ENCODE assay signal across 18 cellular contexts in genomic region chr10:124533266-124533665, GRCh38.
DNase-seq lines count a peak whose midpoint lies in the region; ATAC-seq, FAIRE-seq and TF ChIP-seq lines count a peak whose summit lies in the region.
"Had no signal": no experiment of that assay in that cellular context is flagged by ENCODE, and none has a peak within 500 bp of the region (broad histone marks: within the 10 kb centered on the region; RNA-seq: fewer than 3 reads in every experiment).

No MANE protein-coding gene starts in this region.

- H3K36me3 Mint-ChIP-seq in stimulated activated memory B cell treated with anti-CD40 and anti-IgM and Interleukin-4, amounts not matched to agents 10 μg/mL and 1 μg/mL and 100 μg/mL, for 72 hours: no peaks in the 10 kb centered on the region
- no peaks in the 10 kb centered on the region for H3K36me3 Mint-ChIP-seq in activated CD4-positive, alpha-beta T cell treated with anti-CD3 and anti-CD28 coated beads, Interleukin-2, amount 10 ng/mL, durations not matched to agents 24 days and 14 days (ENCODE audit: low read depth)
- H3K36me3 Mint-ChIP-seq: CD8-positive, alpha-beta T cell; IgD-negative memory B cell had no signal

- DNase-seq in Right ventricle myocardium inferior (ENCODE audit: missing footprints) (peak; percentile 52), right cardiac atrium (no peak), H1 (ENCODE audit: low read depth in 1 of 2, low spot score in 2 of 2) (no peak), PC-3 (no peak)
- no peak for DNase-seq in activated CD4-positive, alpha-beta T cell treated with anti-CD3 and anti-CD28 coated beads, Interleukin-2, amount 10 ng/mL, durations not matched to agents 24 days and 14 days
- no peak for DNase-seq in stimulated activated CD4-positive, alpha-beta T cell treated with anti-CD3 and anti-CD28 coated beads, Interleukin-12 subunit alpha, Interleukin-12 subunit beta, amount 100 ng/mL, for 4 hours
- DNase-seq: AML-193; Calu3; CD8-positive, alpha-beta T cell; DMS79 treated with DMSO at 0.1 percent for 48 hours; GF-D8 had no signal

- H3K14ac ChIP-seq in H1 (ENCODE audit: insufficient read length): no peak overlapping the region

- no peak overlapping the region for H4K5ac ChIP-seq in H1 (ENCODE audit: insufficient read length, low read depth, low read length)

- no peaks in the 10 kb centered on the region for H3K79me1 ChIP-seq in H1 (ENCODE audit: low read depth, low read length)

- WGBS in right cardiac atrium: 90% methylated on average over 13 of the region's 13 CpGs
- WGBS in H1 (ENCODE audit: extremely low coverage in 1 of 2, insufficient coverage in 1 of 2, insufficient read length in 1 of 2, insufficient replicate concordance in 2 of 2, low coverage in 1 of 2, low lambda C conversion rate in 2 of 2, missing lambda C conversion rate in 1 of 2), 2 experiments: 88% methylated on average over 13 of the region's 13 CpGs; no CpG with 5 or more reads in 1 of the 2 experiments

- H3K36me3 ChIP-seq in H1 (ENCODE audit: control insufficient read depth in 2 of 4, insufficient read depth in 4 of 4, low read length in 3 of 4) (no peaks in the 10 kb centered on the region), PC-3 (ENCODE audit: low read depth, low read length) (no peaks in the 10 kb centered on the region)
- H3K36me3 ChIP-seq: BLaER1 treated with 17β-estradiol and CSF1 and Interleukin-3, amounts not matched to agents 10 nM and 100 nM; HAP-1 had no signal

- H3K9ac ChIP-seq in H1 (replicated peaks in 1 of 4; ENCODE audit: extremely low read depth in 1 of 4, low read depth in 3 of 4, low read length in 3 of 4): no peak overlapping the region
- no peak overlapping the region for H3K9ac ChIP-seq in PC-3 (ENCODE audit: low read length)

- H3K4me3 Mint-ChIP-seq in stimulated activated memory B cell treated with anti-CD40 and anti-IgM and Interleukin-4, amounts not matched to agents 10 μg/mL and 1 μg/mL and 100 μg/mL, for 72 hours: no peak overlapping the region
- no peak overlapping the region for H3K4me3 Mint-ChIP-seq in activated CD4-positive, alpha-beta T cell treated with anti-CD3 and anti-CD28 coated beads, Interleukin-2, amount 10 ng/mL, durations not matched to agents 24 days and 14 days
- H3K4me3 Mint-ChIP-seq: CD8-positive, alpha-beta T cell had no signal

- H3K56ac ChIP-seq in H1 (replicated peaks; ENCODE audit: insufficient read length, low read depth, low read length): no peak overlapping the region

- no peak overlapping the region for H2BK120ac ChIP-seq in H1 (replicated peaks; ENCODE audit: low read depth, low read length)

- H2BK15ac ChIP-seq in H1 (ENCODE audit: low read length): 0 out of 2 replicates have a peak overlapping the region, but pooled peaks have one; percentile 12

- H3K27me3 ChIP-seq in right cardiac atrium (ENCODE audit: control insufficient read depth, insufficient read depth) (no peaks in the 10 kb centered on the region), H1 (replicated peaks in 1 of 4; ENCODE audit: control insufficient read depth in 3 of 4, extremely low read depth in 1 of 4, insufficient read depth in 3 of 4, low read length in 3 of 4) (no peaks in the 10 kb centered on the region), PC-3 (ENCODE audit: low read length) (no peaks in the 10 kb centered on the region)

- no peak overlapping the region for H3K27ac ChIP-seq in right cardiac atrium (ENCODE audit: low read length)
- no peak overlapping the region for H3K27ac ChIP-seq in H1 (ENCODE audit: low read depth, low read length)
- no peak overlapping the region for H3K27ac ChIP-seq in PC-3 (ENCODE audit: low read length)
- H3K27ac ChIP-seq: 22Rv1, A549 had no signal

- H3K18ac ChIP-seq in H1 (ENCODE audit: extremely low read depth, low read length): no peak overlapping the region

- H4K8ac ChIP-seq in H1 (ENCODE audit: extremely low read depth, insufficient read depth, low read length): no peak overlapping the region

- POLR2A ChIA-PET in H1 (lab: Charles Lee; ENCODE audit: partially characterized antibody): interaction anchor here (1.6 kb wide), 1 partner anchor 12 kb away, joined by 5 read pairs; no protein-coding TSS in a partner anchor
- POLR2A ChIA-PET in PC-3 (lab: Charles Lee; ENCODE audit: unreplicated experiment): no interaction called here

- H3K4me3 ChIP-seq in right cardiac atrium (ENCODE audit: low read length) (no peak overlapping the region), H1 (ENCODE audit: extremely low read depth in 1 of 4, insufficient read depth in 2 of 4, low read depth in 3 of 4, low read length in 4 of 4) (no peak overlapping the region), PC-3 (ENCODE audit: low read length) (no peak overlapping the region)
- H3K4me3 ChIP-seq: A549; BLaER1 treated with 17β-estradiol and CSF1 and Interleukin-3, amounts not matched to agents 10 nM and 100 nM; HAP-1 had no signal

- no peaks in the 10 kb centered on the region for H3K23me2 ChIP-seq in H1 (ENCODE audit: low read depth, low read length)

- no peak overlapping the region for H2BK12ac ChIP-seq in H1 (ENCODE audit: low read depth, low read length)

- H3K9me2 ChIP-seq in PC-3 (replicated peaks; ENCODE audit: low read length): no peaks in the 10 kb centered on the region

- H2AFZ ChIP-seq in H1 (ENCODE audit: low read length) (no peak overlapping the region), PC-3 (ENCODE audit: low read length) (no peak overlapping the region)

- H2AK5ac ChIP-seq in H1 (ENCODE audit: low read depth, low read length): no peak overlapping the region; the same call in 1 of the 2 replicates

- no peak overlapping the region for H3K4ac ChIP-seq in H1 (replicated peaks; ENCODE audit: insufficient read length, low read depth, low read length)

- no peaks in the 10 kb centered on the region for H3K9me3 Mint-ChIP-seq in stimulated activated memory B cell treated with anti-CD40 and anti-IgM and Interleukin-4, amounts not matched to agents 10 μg/mL and 1 μg/mL and 100 μg/mL, for 72 hours
- H3K9me3 Mint-ChIP-seq in activated CD4-positive, alpha-beta T cell treated with anti-CD3 and anti-CD28 coated beads, Interleukin-2, amount 10 ng/mL, durations not matched to agents 24 days and 14 days: no peaks in the 10 kb centered on the region
- H3K9me3 Mint-ChIP-seq: CD8-positive, alpha-beta T cell; IgD-negative memory B cell had no signal

- CTCF ChIA-PET in H1 (lab: Charles Lee; ENCODE audit: partially characterized antibody) (interaction anchor here (0.7 to 38.0 kb wide), 14 partner anchors 8 to 267 kb away, joined by 3 to 681 read pairs (median 4); partner anchors contain the start of genes LHPP and OAT), PC-3 (lab: Charles Lee) (no interaction called here)

- H3K4me1 ChIP-seq in right cardiac atrium (ENCODE audit: control insufficient read depth, insufficient read depth, low read length) (no peaks in the 10 kb centered on the region), H1 (replicated peaks in 1 of 4; ENCODE audit: control insufficient read depth in 3 of 4, insufficient read depth in 4 of 4, low read length in 3 of 4) (peaks cover 0 to 20% (median 9%) of the 10 kb centered on the region in 4 experiments; a peak in 5 of 7 replicates), PC-3 (ENCODE audit: insufficient read depth, low read length) (no peaks in the 10 kb centered on the region)
- H3K4me1 ChIP-seq: HAP-1 had no signal

- H2BK20ac ChIP-seq in H1 (ENCODE audit: low read length): no peak overlapping the region

- H3K4me2 ChIP-seq in H1 (ENCODE audit: insufficient read depth in 1 of 2, low read depth in 2 of 2, low read length in 2 of 2) (no peak overlapping the region), PC-3 (ENCODE audit: low read length) (no peak overlapping the region)
- H3K4me2 ChIP-seq: A549 had no signal

- H4K20me1 ChIP-seq in H1 (replicated peaks in 1 of 2; ENCODE audit: control insufficient read depth in 1 of 2, insufficient read depth in 2 of 2, low read length in 2 of 2) (no peaks in the 10 kb centered on the region), PC-3 (ENCODE audit: low read length) (no peaks in the 10 kb centered on the region)

- H3K27ac Mint-ChIP-seq in stimulated activated memory B cell treated with anti-CD40 and anti-IgM and Interleukin-4, amounts not matched to agents 10 μg/mL and 1 μg/mL and 100 μg/mL, for 72 hours: peak overlapping the region; percentile 97
- H3K27ac Mint-ChIP-seq in activated CD4-positive, alpha-beta T cell treated with anti-CD3 and anti-CD28 coated beads, Interleukin-2, amount 10 ng/mL, durations not matched to agents 24 days and 14 days: no peak overlapping the region
- H3K27ac Mint-ChIP-seq: CD8-positive, alpha-beta T cell had no signal

- no peak for TF ChIP-seq EP300 in H1 (IDR thresholded peaks at IDR 0.05; ENCODE audit: borderline replicate concordance in 1 of 2, low read depth in 2 of 2, low read length in 2 of 2)

- no peak for ATAC-seq in Right ventricle myocardium inferior
- no peak for ATAC-seq in right cardiac atrium
- ATAC-seq in stimulated activated memory B cell treated with anti-CD40 and anti-IgM and Interleukin-4, amounts not matched to agents 10 μg/mL and 1 μg/mL and 100 μg/mL, for 72 hours: no peak
- ATAC-seq in PC-3: no peak
- ATAC-seq: A549; CD8-positive, alpha-beta T cell; HepG2 had no signal

- no peaks in the 10 kb centered on the region for H3K27me3 Mint-ChIP-seq in stimulated activated memory B cell treated with anti-CD40 and anti-IgM and Interleukin-4, amounts not matched to agents 10 μg/mL and 1 μg/mL and 100 μg/mL, for 72 hours
- peaks cover 3% of the 10 kb centered on the region for H3K27me3 Mint-ChIP-seq in activated CD4-positive, alpha-beta T cell treated with anti-CD3 and anti-CD28 coated beads, Interleukin-2, amount 10 ng/mL, durations not matched to agents 24 days and 14 days
- H3K27me3 Mint-ChIP-seq: IgD-negative memory B cell had no signal

- H3F3A ChIP-seq in PC-3 (ENCODE audit: low read length, unreplicated experiment): no peaks in the 10 kb centered on the region

- H2BK5ac ChIP-seq in H1 (ENCODE audit: low read depth, low read length): peak overlapping the region; percentile 78; the same call in 1 of the 2 replicates

- no peak for TF ChIP-seq RAD21 in H1 (IDR thresholded peaks at IDR 0.05 in 1 of 2, conservative IDR thresholded peaks at IDR 0.05 in 1 of 2; ENCODE audit: low read depth in 2 of 2, low read length in 2 of 2)

- no peak overlapping the region for H4K91ac ChIP-seq in H1 (replicated peaks; ENCODE audit: insufficient read length, low read length)

- H3K9me3 ChIP-seq in right cardiac atrium (ENCODE audit: control insufficient read depth, low read length) (no peaks in the 10 kb centered on the region), H1 (ENCODE audit: insufficient read depth in 2 of 2, low read depth in 1 of 2, low read length in 1 of 2) (no peaks in the 10 kb centered on the region), PC-3 (ENCODE audit: low read length) (no peaks in the 10 kb centered on the region)
- H3K9me3 ChIP-seq: A549; BLaER1 treated with 17β-estradiol and CSF1 and Interleukin-3, amounts not matched to agents 10 nM and 100 nM; HAP-1 had no signal

- intact Hi-C loops in Right ventricle myocardium inferior (cut with DNase I) (loop anchor here (5.0 kb wide), 1 partner anchor 294 kb away; no protein-coding TSS in a partner anchor), right cardiac atrium (cut with DNase I) (loop anchor here (5.0 to 10.0 kb wide), 3 partner anchors 289 to 294 kb away; no protein-coding TSS in a partner anchor), PC-3 (cut with micrococcal nuclease) (no loop called here)
- intact Hi-C loops in activated CD4-positive, alpha-beta T cell treated with anti-CD3 and anti-CD28 coated beads, Interleukin-2, amount 10 ng/mL, durations not matched to agents 24 days and 14 days (cut with micrococcal nuclease): no loop called here

- H3K79me2 ChIP-seq in H1 (ENCODE audit: control insufficient read depth in 1 of 2, insufficient read depth in 2 of 2, low read length in 2 of 2) (no peaks in the 10 kb centered on the region), PC-3 (ENCODE audit: low read length) (no peaks in the 10 kb centered on the region)

- no peak overlapping the region for H3K23ac ChIP-seq in H1 (ENCODE audit: insufficient read length)

- BruUV-seq in PC-3 (replicated peaks; lab: Mats Ljungman, UMichigan): no TSS peak

- no peak for FAIRE-seq in H1 (lab: Jason Lieb, UNC)
- FAIRE-seq: A549, HepG2 had no signal

- TF ChIP-seq CTCF in H1 (IDR thresholded peaks at IDR 0.05; ENCODE audit: control extremely low read depth in 1 of 3, insufficient read depth in 1 of 3, low read depth in 1 of 3, low read length in 3 of 3) (no peak), PC-3 (conservative IDR thresholded peaks at IDR 0.05; ENCODE audit: low read depth, low read length) (no peak)

- no peak for TF ChIP-seq POLR2A in H1 (IDR thresholded peaks at IDR 0.05; ENCODE audit: control extremely low read depth in 1 of 2, low read depth in 2 of 2, low read length in 2 of 2)

- peaks cover 72% of the 10 kb centered on the region for H3K4me1 Mint-ChIP-seq in stimulated activated memory B cell treated with anti-CD40 and anti-IgM and Interleukin-4, amounts not matched to agents 10 μg/mL and 1 μg/mL and 100 μg/mL, for 72 hours
- peaks cover 5% of the 10 kb centered on the region for H3K4me1 Mint-ChIP-seq in activated CD4-positive, alpha-beta T cell treated with anti-CD3 and anti-CD28 coated beads, Interleukin-2, amount 10 ng/mL, durations not matched to agents 24 days and 14 days

Comparison
In these comparisons a context has a peak if more than half of its experiments do, and no peak if none do; other contexts are left out.
1. intact Hi-C loops: an anchor here in Right ventricle myocardium inferior (5.0 kb wide) and right cardiac atrium (5.0 to 10.0 kb wide); none called in PC-3 and activated CD4-positive, alpha-beta T cell treated with anti-CD3 and anti-CD28 coated beads, Interleukin-2, amount 10 ng/mL, durations not matched to agents 24 days and 14 days.